ENCODE assay signal across 8 cellular contexts in genomic region chr2:64646007-64646880, GRCh38. TPM values are rescaled to one million over a fixed set of nuclear protein-coding genes. Genes with fewer than 3 reads are reported as not detected.
A peak's percentile ranks its signal among the peaks of the same experiment; 100 is the strongest.
DNase-seq lines count a peak whose midpoint lies in the region; ATAC-seq, FAIRE-seq and TF ChIP-seq lines count a peak whose summit lies in the region.

No MANE protein-coding gene starts in this region.

- peaks cover 15 to 26% of the 10 kb centered on the region in 2 experiments for H4K20me1 ChIP-seq in H1 (replicated peaks in 1 of 2; ENCODE audit: control insufficient read depth in 1 of 2, insufficient read depth in 2 of 2, low read length in 2 of 2)

- TF ChIP-seq RAD21 in H1 (IDR thresholded peaks at IDR 0.05 in 1 of 2, conservative IDR thresholded peaks at IDR 0.05 in 1 of 2; ENCODE audit: low read depth in 2 of 2, low read length in 2 of 2): peak; percentile 79 to 85

- no peak overlapping the region for H3K23ac ChIP-seq in H1 (ENCODE audit: insufficient read length)

- H3K9ac ChIP-seq in H1 (replicated peaks in 1 of 4; ENCODE audit: extremely low read depth in 1 of 4, low read depth in 3 of 4, low read length in 3 of 4) (no peak overlapping the region), mucosa of stomach (ENCODE audit: low read length) (peak overlapping the region; percentile 38)

- no peak overlapping the region for H2AFZ ChIP-seq in H1 (ENCODE audit: low read length)

- POLR2A ChIA-PET in HEK293T (lab: Yijun Ruan, JAX) (interaction anchor here (0.7 to 2.3 kb wide), 5 partner anchors 8 to 218 kb away, joined by 3 to 19 read pairs (median 3); partner anchors contain the start of gene SERTAD2), H1 (lab: Charles Lee; ENCODE audit: partially characterized antibody) (interaction anchor here (0.8 to 1.2 kb wide), 4 partner anchors 9 to 19 kb away, joined by 3 to 4 read pairs (median 3); no protein-coding TSS in a partner anchor)

- H4K5ac ChIP-seq in H1 (ENCODE audit: insufficient read length, low read depth, low read length): no peak overlapping the region

- H2BK15ac ChIP-seq in H1 (ENCODE audit: low read length): no peak overlapping the region

- H2BK12ac ChIP-seq in H1 (ENCODE audit: low read depth, low read length): no peak overlapping the region

- no peak for TF ChIP-seq EP300 in H1 (IDR thresholded peaks at IDR 0.05; ENCODE audit: borderline replicate concordance in 1 of 2, low read depth in 2 of 2, low read length in 2 of 2)

- H3K9me3 ChIP-seq in H1 (ENCODE audit: insufficient read depth in 2 of 2, low read depth in 1 of 2, low read length in 1 of 2): no peaks in the 10 kb centered on the region
- no peaks in the 10 kb centered on the region for H3K9me3 ChIP-seq in mucosa of stomach (ENCODE audit: control insufficient read depth, low read length)

- DNase-seq in AG10803 (ENCODE audit: low read depth) (peak; percentile 68), HEK293T (ENCODE audit: extremely low spot score) (peak; percentile 59), NK-92 (lab: John Stamatoyannopoulos, UW; ENCODE audit: unreplicated experiment) (peak; percentile 9), H1 (ENCODE audit: low read depth in 1 of 2, low spot score in 2 of 2) (peak in 1 of 2 experiments; percentile 96)
- DNase-seq in activated CD8-positive, alpha-beta memory T cell treated with anti-CD3 and anti-CD28 coated beads for 4 hours (ENCODE audit: low read depth in 2 of 2): peak; percentile 70 to 81
- peak; percentile 95 for DNase-seq in stimulated activated CD8-positive, alpha-beta memory T cell treated with anti-CD3 and anti-CD28 coated beads, Interleukin-4, amount 100 ng/mL, for 48 hours

- no peak overlapping the region for H3K4ac ChIP-seq in H1 (replicated peaks; ENCODE audit: insufficient read length, low read depth, low read length)

- no peak overlapping the region for H3K14ac ChIP-seq in H1 (ENCODE audit: insufficient read length)

- H2BK20ac ChIP-seq in H1 (ENCODE audit: low read length): no peak overlapping the region

- peak; percentile 99 for TF ChIP-seq CTCF in AG10803 (conservative IDR thresholded peaks at IDR 0.05; ENCODE audit: low read length)
- TF ChIP-seq CTCF in H1 (IDR thresholded peaks at IDR 0.05; ENCODE audit: control extremely low read depth in 1 of 3, insufficient read depth in 1 of 3, low read depth in 1 of 3, low read length in 3 of 3): peak; percentile 86 to 90 (median 86)

- H3K27ac ChIP-seq in H1 (ENCODE audit: low read depth, low read length): no peak overlapping the region

- H3K4me3 ChIP-seq in AG10803 (ENCODE audit: low read length): no peak overlapping the region
- H3K4me3 ChIP-seq in H1 (ENCODE audit: extremely low read depth in 1 of 4, insufficient read depth in 2 of 4, low read depth in 3 of 4, low read length in 4 of 4): peak overlapping the region in 1 of 4 experiments; percentile 63; a peak in 1 of 8 replicates
- H3K4me3 ChIP-seq in mucosa of stomach (ENCODE audit: low read length): no peak overlapping the region

- H2BK5ac ChIP-seq in H1 (ENCODE audit: low read depth, low read length): no peak overlapping the region

- peaks cover 3 to 14% (median 10%) of the 10 kb centered on the region in 4 experiments for H3K4me1 ChIP-seq in H1 (replicated peaks in 1 of 4; ENCODE audit: control insufficient read depth in 3 of 4, insufficient read depth in 4 of 4, low read length in 3 of 4)
- H3K4me1 ChIP-seq in mucosa of stomach (ENCODE audit: control insufficient read depth, insufficient read depth, low read length): peaks cover 70% of the 10 kb centered on the region

- H3K79me1 ChIP-seq in H1 (ENCODE audit: low read depth, low read length): peaks cover 8% of the 10 kb centered on the region

- no peak overlapping the region for H2AK5ac ChIP-seq in H1 (ENCODE audit: low read depth, low read length)

- H2BK120ac ChIP-seq in H1 (replicated peaks; ENCODE audit: low read depth, low read length): no peak overlapping the region

- peaks cover 7% of the 10 kb centered on the region for H3K23me2 ChIP-seq in H1 (ENCODE audit: low read depth, low read length)

- H3K36me3 ChIP-seq in H1 (ENCODE audit: control insufficient read depth in 2 of 4, insufficient read depth in 4 of 4, low read length in 3 of 4) (no peaks in the 10 kb centered on the region), mucosa of stomach (ENCODE audit: control insufficient read depth, insufficient read depth, low read length) (no peaks in the 10 kb centered on the region)

- peaks cover 4 to 19% (median 11%) of the 10 kb centered on the region in 4 experiments; a peak in 6 of 7 replicates for H3K27me3 ChIP-seq in H1 (replicated peaks in 1 of 4; ENCODE audit: control insufficient read depth in 3 of 4, extremely low read depth in 1 of 4, insufficient read depth in 3 of 4, low read length in 3 of 4)
- H3K27me3 ChIP-seq in mucosa of stomach (ENCODE audit: control insufficient read depth, insufficient read depth, low read length): no peaks in the 10 kb centered on the region

- no peak overlapping the region for H4K8ac ChIP-seq in H1 (ENCODE audit: extremely low read depth, insufficient read depth, low read length)

- CTCF ChIA-PET in HEK293T (lab: Yijun Ruan, JAX) (interaction anchor here (0.6 to 1.5 kb wide), 12 partner anchors 9 to 218 kb away, joined by 3 to 6 read pairs (median 3); no protein-coding TSS in a partner anchor), H1 (lab: Charles Lee; ENCODE audit: partially characterized antibody) (interaction anchor here (0.7 to 27.4 kb wide), 33 partner anchors 9 to 318 kb away, joined by 3 to 389 read pairs (median 4); no protein-coding TSS in a partner anchor)

- no peak for TF ChIP-seq POLR2A in H1 (IDR thresholded peaks at IDR 0.05; ENCODE audit: control extremely low read depth in 1 of 2, low read depth in 2 of 2, low read length in 2 of 2)

- FAIRE-seq in H1 (lab: Jason Lieb, UNC): peak; percentile 82

- no peak overlapping the region for H4K91ac ChIP-seq in H1 (replicated peaks; ENCODE audit: insufficient read length, low read length)

- 9% methylated on average over 9 of the region's 9 CpGs; no CpG with 5 or more reads in 1 of the 2 experiments for WGBS in H1 (ENCODE audit: extremely low coverage in 1 of 2, insufficient coverage in 1 of 2, insufficient read length in 1 of 2, insufficient replicate concordance in 2 of 2, low coverage in 1 of 2, low lambda C conversion rate in 2 of 2, missing lambda C conversion rate in 1 of 2), 2 experiments

- peaks cover 0 to 23% of the 10 kb centered on the region in 2 experiments; a peak in 3 of 4 replicates for H3K79me2 ChIP-seq in H1 (ENCODE audit: control insufficient read depth in 1 of 2, insufficient read depth in 2 of 2, low read length in 2 of 2)

- no peak for ATAC-seq in HG03135 (IDR thresholded peaks at IDR 0.05; ENCODE audit: unreplicated experiment)

- no peak overlapping the region for H3K18ac ChIP-seq in H1 (ENCODE audit: extremely low read depth, low read length)

- H3K4me2 ChIP-seq in H1 (ENCODE audit: insufficient read depth in 1 of 2, low read depth in 2 of 2, low read length in 2 of 2): no peak overlapping the region

- no peak overlapping the region for H3K56ac ChIP-seq in H1 (replicated peaks; ENCODE audit: insufficient read length, low read depth, low read length)

TF ChIP-seq in HEK293T, 16 proteins besides CTCF, POLR2A, EP300 and RAD21:
- TF ChIP-seq ZNF384 (IDR thresholded peaks at IDR 0.05) (0 out of 2 replicates have a peak, but pooled peaks have one; percentile 6), NFRKB (IDR thresholded peaks at IDR 0.05) (no peak), FOXA1 (IDR thresholded peaks at IDR 0.05) (no peak), BHLHE40 (IDR thresholded peaks at IDR 0.05; ENCODE audit: borderline replicate concordance) (no peak), FOXM1 (IDR thresholded peaks at IDR 0.05; ENCODE audit: borderline replicate concordance) (no peak), SP1 (IDR thresholded peaks at IDR 0.05) (no peak), FOXK2 (IDR thresholded peaks at IDR 0.05) (peak; percentile 65; the same call in 1 of the 2 replicates), TARDBP (IDR thresholded peaks at IDR 0.05) (no peak)
TF ChIP-seq in HEK293T: peak in this region for 2.

TF ChIP-seq in H1, 55 proteins besides CTCF, POLR2A, EP300 and RAD21:
- TF ChIP-seq YY1 (IDR thresholded peaks at IDR 0.05; ENCODE audit: low read depth, low read length) (no peak), ZNF274 (IDR thresholded peaks at IDR 0.05; ENCODE audit: borderline replicate concordance, extremely low read depth, low read length) (no peak), RNF2 (IDR thresholded peaks at IDR 0.05; ENCODE audit: borderline replicate concordance, low read depth, low read length, missing control alignments, poor library complexity, severe bottlenecking) (no peak), TAF7 (optimal IDR thresholded peaks at IDR 0.05; ENCODE audit: borderline replicate concordance, low read depth, low read length) (no peak), SIN3A (conservative IDR thresholded peaks at IDR 0.05 in 1 of 2, IDR thresholded peaks at IDR 0.05 in 1 of 2; ENCODE audit: low read depth in 1 of 2, low read length in 2 of 2) (peak in 1 of 2 experiments; percentile 41; a peak in 1 of 4 replicates)

RNA-seq across cellular contexts. Expression of gene SERTAD2, which starts 7.5 kb away (rescaled TPM):
- total RNA-seq in H1 (2021; fragmentation: NEBNext Ultra II Directional; extraction: Animal tissue kit (Norgen Biotek cat#: 25700)): 4.5 and 5.7 TPM in 2 replicates
- 2.9 and 3.5 TPM in 2 replicates for polyA plus RNA-seq in H1 (2011; rRNA removed)
- 2.8 TPM for polyA plus RNA-seq in H1 (2011; cell fraction: cytosol; rRNA removed)
- 4.9 TPM for polyA plus RNA-seq in H1 (2011; cell fraction: nucleus; rRNA removed)
- polyA plus RNA-seq in H1 (2012, experiment 1 of 2): 3.8 to 5.6 TPM (median 4.6 TPM) in 4 replicates
- polyA plus RNA-seq in H1 (2012, experiment 2 of 2): 0.83 TPM
- 4.6 TPM for polyA plus RNA-seq in H1 (2013, experiment 1 of 2)
- 4.4 TPM for polyA plus RNA-seq in H1 (2013, experiment 2 of 2)
- polyA minus RNA-seq in H1 (2011; rRNA and poly(A)+ RNA removed): 3.9 and 5.4 TPM in 2 replicates
- polyA minus RNA-seq in H1 (2011; cell fraction: cytosol; rRNA and poly(A)+ RNA removed): 4.2 TPM
- polyA minus RNA-seq in H1 (2011; cell fraction: nucleus; rRNA and poly(A)+ RNA removed): 13.4 TPM
